ENCODE assay signal across 8 cellular contexts in genomic region chr4:20251796-20252655, GRCh38. TPM values are rescaled to one million over a fixed set of nuclear protein-coding genes. Genes with fewer than 3 reads are reported as not detected.
A peak's percentile ranks its signal among the peaks of the same experiment; 100 is the strongest.
DNase-seq lines count a peak whose midpoint lies in the region; ATAC-seq and TF ChIP-seq lines count a peak whose summit lies in the region.

A gene with protein sequence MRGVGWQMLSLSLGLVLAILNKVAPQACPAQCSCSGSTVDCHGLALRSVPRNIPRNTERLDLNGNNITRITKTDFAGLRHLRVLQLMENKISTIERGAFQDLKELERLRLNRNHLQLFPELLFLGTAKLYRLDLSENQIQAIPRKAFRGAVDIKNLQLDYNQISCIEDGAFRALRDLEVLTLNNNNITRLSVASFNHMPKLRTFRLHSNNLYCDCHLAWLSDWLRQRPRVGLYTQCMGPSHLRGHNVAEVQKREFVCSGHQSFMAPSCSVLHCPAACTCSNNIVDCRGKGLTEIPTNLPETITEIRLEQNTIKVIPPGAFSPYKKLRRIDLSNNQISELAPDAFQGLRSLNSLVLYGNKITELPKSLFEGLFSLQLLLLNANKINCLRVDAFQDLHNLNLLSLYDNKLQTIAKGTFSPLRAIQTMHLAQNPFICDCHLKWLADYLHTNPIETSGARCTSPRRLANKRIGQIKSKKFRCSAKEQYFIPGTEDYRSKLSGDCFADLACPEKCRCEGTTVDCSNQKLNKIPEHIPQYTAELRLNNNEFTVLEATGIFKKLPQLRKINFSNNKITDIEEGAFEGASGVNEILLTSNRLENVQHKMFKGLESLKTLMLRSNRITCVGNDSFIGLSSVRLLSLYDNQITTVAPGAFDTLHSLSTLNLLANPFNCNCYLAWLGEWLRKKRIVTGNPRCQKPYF (N-terminal part only) (plus strand): TSS chr4:20251905. CDS start chr4:20253816, 1,911 bp downstream.

- H3K36me3 ChIP-seq in ACC112 (ENCODE audit: insufficient read depth, low read length): no peaks in the 10 kb centered on the region

- DNase-seq in NCI-H1930 (lab: John Stamatoyannopoulos, UW): peak; percentile 57 to 72
- peak; percentile 54 for DNase-seq in activated CD8-positive, alpha-beta memory T cell treated with anti-CD3 and anti-CD28 coated beads, Interleukin-2, amount 50 U/mL, for 48 hours
- DNase-seq in fibroblast of the aortic adventitia (ENCODE audit: low read depth): peak; percentile 88
- DNase-seq in naive thymus-derived CD8-positive, alpha-beta T cell: no peak
- no peak for DNase-seq in GDM1 (lab: John Stamatoyannopoulos, UW)

- no peaks in the 10 kb centered on the region for H3K27me3 ChIP-seq in ACC112 (ENCODE audit: insufficient read depth, low read length)

- H3K4me1 ChIP-seq in ACC112 (ENCODE audit: control insufficient read depth, insufficient read depth, low read length, unreplicated experiment): peaks cover 19% of the 10 kb centered on the region

- POLR2A ChIA-PET in naive thymus-derived CD8-positive, alpha-beta T cell (lab: Charles Lee): no interaction called here

- H3K27me3 Mint-ChIP-seq in naive thymus-derived CD8-positive, alpha-beta T cell: peaks cover 16 to 60% (median 39%) of the 10 kb centered on the region in 5 donors

- H3K79me2 ChIP-seq in ACC112 (ENCODE audit: control insufficient read depth, insufficient read depth, low read length, unreplicated experiment): peaks cover 45% of the 10 kb centered on the region

- peak within 1 kb of the TSS; percentile 6; the same call in 1 of the 2 replicates for H3K27ac ChIP-seq in ACC112 (ENCODE audit: low read depth, low read length)

- H3K4me3 ChIP-seq in ACC112 (ENCODE audit: low read depth, low read length): peak within 1 kb of the TSS; percentile 88
- H3K4me3 ChIP-seq in fibroblast of the aortic adventitia (ENCODE audit: low read depth, low read length): peak within 1 kb of the TSS; percentile 84

- TF ChIP-seq CTCF in fibroblast of the aortic adventitia (IDR thresholded peaks at IDR 0.05; ENCODE audit: insufficient read depth, low read length): peak; percentile 29

- peak; percentile 89 for ATAC-seq in GM18505 (IDR thresholded peaks at IDR 0.05; ENCODE audit: unreplicated experiment)
- ATAC-seq in HG02943 (IDR thresholded peaks at IDR 0.05; ENCODE audit: low read depth, unreplicated experiment): peak; percentile 54
- ATAC-seq in naive thymus-derived CD8-positive, alpha-beta T cell: no peak

- peak within 1 kb of the TSS in 8 of 10 donors; percentile 12 to 71 (median 50) for H3K4me3 Mint-ChIP-seq in naive thymus-derived CD8-positive, alpha-beta T cell

- H2AFZ ChIP-seq in ACC112 (ENCODE audit: low read length, unreplicated experiment): peak within 1 kb of the TSS; percentile 55

- no peak for TF ChIP-seq POLR2A in GM18505 (IDR thresholded peaks at IDR 0.05; ENCODE audit: borderline replicate concordance, extremely low read depth, insufficient read depth, insufficient read length)

- peaks cover 0 to 13% (median 0%) of the 10 kb centered on the region in 3 donors for H3K36me3 Mint-ChIP-seq in naive thymus-derived CD8-positive, alpha-beta T cell

- peaks cover 0 to 12% (median 0%) of the 10 kb centered on the region in 9 donors for H3K9me3 Mint-ChIP-seq in naive thymus-derived CD8-positive, alpha-beta T cell

- H3K27ac Mint-ChIP-seq in naive thymus-derived CD8-positive, alpha-beta T cell: peak within 1 kb of the TSS in 1 of 10 donors; percentile 40

- H3K4me1 Mint-ChIP-seq in naive thymus-derived CD8-positive, alpha-beta T cell: peaks cover 0 to 16% (median 5%) of the 10 kb centered on the region in 4 donors

RNA-seq across cellular contexts. Expression of the gene that starts here (rescaled TPM):
- 46.4 and 65.1 TPM in 2 replicates for total RNA-seq in fibroblast of the aortic adventitia (ENCODE audit: low replicate concordance)
- total RNA-seq in naive thymus-derived CD8-positive, alpha-beta T cell: not detected
- not detected for polyA plus RNA-seq in naive thymus-derived CD8-positive, alpha-beta T cell

Comparison
In these comparisons a context has a peak if more than half of its experiments do, and no peak if none do; other contexts are left out.
1. RNA of the gene that starts here (total RNA-seq): 46.4 to 65.1 TPM in fibroblast of the aortic adventitia; not detected in naive thymus-derived CD8-positive, alpha-beta T cell; every median in the first group is over 10 times any median in the second.
2. ATAC-seq: peak in GM18505 (single experiment) and HG02943 (single experiment); none in naive thymus-derived CD8-positive, alpha-beta T cell (0 of 2).
3. DNase-seq: peak in NCI-H1930 (2 of 2), activated CD8-positive, alpha-beta memory T cell treated with anti-CD3 and anti-CD28 coated beads, Interleukin-2, amount 50 U/mL, for 48 hours (single experiment) and fibroblast of the aortic adventitia (single experiment); none in naive thymus-derived CD8-positive, alpha-beta T cell (0 of 10) and GDM1 (single experiment).